ENCODE assay signal across 17 cellular contexts in genomic region chr2:95267458-95268207, GRCh38. TPM values are rescaled to one million over a fixed set of nuclear protein-coding genes. Genes with fewer than 3 reads are reported as not detected.
DNase-seq lines count a peak whose midpoint lies in the region; ATAC-seq and TF ChIP-seq lines count a peak whose summit lies in the region.
"Had no signal": no experiment of that assay in that cellular context is flagged by ENCODE, and none has a peak within 500 bp of the region (broad histone marks: within the 10 kb centered on the region; RNA-seq: fewer than 3 reads in every experiment).

No MANE protein-coding gene starts in this region.

- ATAC-seq in GM19023 (IDR thresholded peaks at IDR 0.05; ENCODE audit: unreplicated experiment) (no peak), HG02588 (IDR thresholded peaks at IDR 0.05; ENCODE audit: unreplicated experiment) (no peak)
- ATAC-seq: gastroesophageal sphincter; stimulated activated memory B cell treated with anti-CD40 and anti-IgM and Interleukin-4, amounts not matched to agents 10 μg/mL and 1 μg/mL and 100 μg/mL, for 72 hours had no signal

- no peak overlapping the region for H3K4me3 Mint-ChIP-seq in osteocyte (ENCODE audit: unreplicated experiment)
- no peak overlapping the region for H3K4me3 Mint-ChIP-seq in activated naive CD8-positive, alpha-beta T cell treated with anti-CD3 and anti-CD28 coated beads for 36 hours
- H3K4me3 Mint-ChIP-seq: stimulated activated memory B cell treated with anti-CD40 and anti-IgM and Interleukin-4, amounts not matched to agents 10 μg/mL and 1 μg/mL and 100 μg/mL, for 72 hours had no signal

- no peaks in the 10 kb centered on the region for H3K36me3 Mint-ChIP-seq in osteocyte (ENCODE audit: unreplicated experiment)
- H3K36me3 Mint-ChIP-seq in activated naive CD8-positive, alpha-beta T cell treated with anti-CD3 and anti-CD28 coated beads for 36 hours: no peaks in the 10 kb centered on the region
- H3K36me3 Mint-ChIP-seq: stimulated activated memory B cell treated with anti-CD40 and anti-IgM and Interleukin-4, amounts not matched to agents 10 μg/mL and 1 μg/mL and 100 μg/mL, for 72 hours had no signal

- H3K27me3 Mint-ChIP-seq in osteocyte (ENCODE audit: unreplicated experiment): no peaks in the 10 kb centered on the region
- H3K27me3 Mint-ChIP-seq in activated naive CD8-positive, alpha-beta T cell treated with anti-CD3 and anti-CD28 coated beads for 36 hours: no peaks in the 10 kb centered on the region
- H3K27me3 Mint-ChIP-seq: stimulated activated memory B cell treated with anti-CD40 and anti-IgM and Interleukin-4, amounts not matched to agents 10 μg/mL and 1 μg/mL and 100 μg/mL, for 72 hours had no signal

- DNase-seq in HCEC 1CT (peak; percentile 88), RPMI7951 (ENCODE audit: low read depth) (peak; percentile 81), fibroblast of the conjunctiva (ENCODE audit: low read depth) (peak; percentile 20), osteocyte (ENCODE audit: extremely low spot score, unreplicated experiment) (peak; percentile 80)
- DNase-seq in activated naive CD8-positive, alpha-beta T cell treated with anti-CD3 and anti-CD28 coated beads for 36 hours: no peak
- DNase-seq: C1 segment of cervical spinal cord; DMS79; effector CD8-positive, alpha-beta T cell; NCI-H1092 treated with DMSO at 0.1 percent for 48 hours; NCI-H446; stimulated activated CD4-positive, alpha-beta T cell treated with anti-CD3 and anti-CD28 coated beads, Interleukin-4, amount 100 ng/mL, for 4 hours; T-helper 1 cell had no signal

- H3K9me3 Mint-ChIP-seq in osteocyte (ENCODE audit: unreplicated experiment): peaks cover 7% of the 10 kb centered on the region
- no peaks in the 10 kb centered on the region for H3K9me3 Mint-ChIP-seq in activated naive CD8-positive, alpha-beta T cell treated with anti-CD3 and anti-CD28 coated beads for 36 hours
- H3K9me3 Mint-ChIP-seq: stimulated activated memory B cell treated with anti-CD40 and anti-IgM and Interleukin-4, amounts not matched to agents 10 μg/mL and 1 μg/mL and 100 μg/mL, for 72 hours had no signal

- no peak for TF ChIP-seq CTCF in osteocyte (IDR thresholded peaks at IDR 0.05)

- H3K27ac Mint-ChIP-seq in osteocyte (ENCODE audit: unreplicated experiment): no peak overlapping the region
- H3K27ac Mint-ChIP-seq in activated naive CD8-positive, alpha-beta T cell treated with anti-CD3 and anti-CD28 coated beads for 36 hours: no peak overlapping the region
- H3K27ac Mint-ChIP-seq: stimulated activated memory B cell treated with anti-CD40 and anti-IgM and Interleukin-4, amounts not matched to agents 10 μg/mL and 1 μg/mL and 100 μg/mL, for 72 hours had no signal

- no peaks in the 10 kb centered on the region for H3K4me1 Mint-ChIP-seq in osteocyte (ENCODE audit: unreplicated experiment)
- no peaks in the 10 kb centered on the region for H3K4me1 Mint-ChIP-seq in activated naive CD8-positive, alpha-beta T cell treated with anti-CD3 and anti-CD28 coated beads for 36 hours
- H3K4me1 Mint-ChIP-seq: stimulated activated memory B cell treated with anti-CD40 and anti-IgM and Interleukin-4, amounts not matched to agents 10 μg/mL and 1 μg/mL and 100 μg/mL, for 72 hours had no signal

RNA-seq across cellular contexts. Expression of gene PROM2, which starts 6.6 kb away (rescaled TPM):
- 1.8 and 2.4 TPM in 2 replicates for total RNA-seq in RPMI7951 (2014; rRNA removed; shearing (Covaris generic))
- 1.3 and 1.6 TPM in 2 replicates for total RNA-seq in osteocyte
- under 1 TPM in 1 of 2 experiments, not detected in 1; 0.30 TPM for total RNA-seq in activated naive CD8-positive, alpha-beta T cell treated with anti-CD3 and anti-CD28 coated beads for 36 hours

RNA-seq across cellular contexts. Expression of gene KCNIP3, which starts 29.5 kb away (rescaled TPM):
- total RNA-seq in RPMI7951 (2014; rRNA removed; shearing (Covaris generic)): 4.1 and 10.8 TPM in 2 replicates
- total RNA-seq in osteocyte: 0.57 and 1.4 TPM in 2 replicates
- total RNA-seq in activated naive CD8-positive, alpha-beta T cell treated with anti-CD3 and anti-CD28 coated beads for 36 hours: not detected
- total RNA-seq: OCI-LY7 had no signal
